8 cellular contexts compared by ENCODE assay signal in the genomic region with DNA sequence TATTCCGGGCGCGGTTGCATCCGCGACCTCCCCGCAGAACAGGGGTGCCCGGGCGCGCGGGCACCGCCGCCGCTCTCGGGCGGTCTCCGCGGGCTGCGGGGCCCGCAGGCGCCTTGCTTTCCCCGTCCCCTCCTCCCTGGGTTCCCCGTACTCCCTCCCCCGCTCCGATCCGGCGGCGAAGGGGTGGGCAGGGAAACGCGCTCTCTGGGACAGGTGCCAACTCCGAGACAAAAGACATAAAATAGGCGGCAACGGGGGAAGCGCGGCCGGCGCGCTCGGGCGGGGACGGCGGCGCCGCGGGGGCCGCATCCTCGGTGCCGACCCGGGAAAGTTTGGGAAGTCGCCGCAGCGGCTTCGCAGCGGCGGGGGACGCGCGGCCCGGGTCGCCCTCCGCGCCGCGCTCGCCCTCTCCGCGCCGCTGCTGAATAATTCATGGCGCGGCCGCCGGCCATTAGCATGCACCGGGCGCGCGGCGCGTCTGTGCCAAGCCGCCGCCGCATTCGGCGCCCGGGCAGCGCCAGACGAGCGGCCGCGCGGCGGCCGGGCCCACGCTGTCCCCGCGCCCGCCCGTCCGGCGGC.
DNase-seq lines count a peak whose midpoint lies in the region; ATAC-seq and TF ChIP-seq lines count a peak whose summit lies in the region.

No MANE protein-coding gene starts in this region.

- intact Hi-C loops in gastrocnemius medialis (cut with DNase I; ENCODE audit: low total_unique reads): loop anchor here (2.0 kb wide), 1 partner anchor 13 kb away; no protein-coding TSS in a partner anchor

- H3K36me3 ChIP-seq in MM.1S (replicated peaks; ENCODE audit: insufficient read depth, low read length) (no peaks in the 10 kb centered on the region), iPS-20b (ENCODE audit: insufficient read depth, low read depth, low read length) (no peaks in the 10 kb centered on the region), gastrocnemius medialis (no peaks in the 10 kb centered on the region)

- H3K9me3 Mint-ChIP-seq in T-helper 2 cell treated with Interferon-gamma antibody and Interleukin-4, amounts not matched to agents 5 μg/mL and 100 μg/mL, for 36 hours: no peaks in the 10 kb centered on the region

- no peak overlapping the region for H2AFZ ChIP-seq in MM.1S (ENCODE audit: low read length)

- peak overlapping the region; percentile 82 for H3K4me3 Mint-ChIP-seq in T-helper 2 cell treated with Interferon-gamma antibody and Interleukin-4, amounts not matched to agents 5 μg/mL and 100 μg/mL, for 36 hours

- 0 out of 2 replicates have a peak overlapping the region, but pooled peaks have one; percentile 55 for H3K4me2 ChIP-seq in MM.1S (ENCODE audit: low read depth, low read length)

- peaks cover 35% of the 10 kb centered on the region for H3K4me1 Mint-ChIP-seq in T-helper 2 cell treated with Interferon-gamma antibody and Interleukin-4, amounts not matched to agents 5 μg/mL and 100 μg/mL, for 36 hours (ENCODE audit: low read depth)

- H3K9me3 ChIP-seq in MM.1S (replicated peaks; ENCODE audit: insufficient read depth, low read length) (no peaks in the 10 kb centered on the region), iPS-20b (ENCODE audit: insufficient read depth, low read depth, low read length) (no peaks in the 10 kb centered on the region), gastrocnemius medialis (no peaks in the 10 kb centered on the region)

- H3K27ac ChIP-seq in MM.1S (ENCODE audit: low read length) (peak overlapping the region; percentile 21; the same call in 1 of the 2 replicates), iPS-20b (ENCODE audit: low read length) (no peak overlapping the region), gastrocnemius medialis (peak overlapping the region; percentile 94 to 98 (median 97))

- TF ChIP-seq CTCF in MM.1S (IDR thresholded peaks at IDR 0.05; ENCODE audit: low read length) (no peak), gastrocnemius medialis (IDR thresholded peaks at IDR 0.05 in 4 of 5, conservative IDR thresholded peaks at IDR 0.05 in 1 of 5) (no peak)

- in situ Hi-C loops in T47D (cut with HindIII; ENCODE audit: low pct_unique_long_range_greater_than_20kb, low sequenced_read_pairs): no loop called here
- in situ Hi-C loops in gastrocnemius medialis (cut with MboI; ENCODE audit: low sequenced_read_pairs in 4 of 4): no loop called here

- H3K27me3 Mint-ChIP-seq in T-helper 2 cell treated with Interferon-gamma antibody and Interleukin-4, amounts not matched to agents 5 μg/mL and 100 μg/mL, for 36 hours (ENCODE audit: low read depth): no peaks in the 10 kb centered on the region

- H3F3A ChIP-seq in MM.1S (ENCODE audit: insufficient read depth, low read length): no peaks in the 10 kb centered on the region

- H4K20me1 ChIP-seq in MM.1S (ENCODE audit: insufficient read depth, low read length): no peaks in the 10 kb centered on the region

- peaks cover 55% of the 10 kb centered on the region for H3K79me2 ChIP-seq in MM.1S (ENCODE audit: low read length)

- H3K9ac ChIP-seq in MM.1S (ENCODE audit: low read length) (peak overlapping the region; percentile 25; the same call in 1 of the 2 replicates), iPS-20b (ENCODE audit: low read depth, low read length) (no peak overlapping the region)

- H3K9me2 ChIP-seq in MM.1S (replicated peaks; ENCODE audit: insufficient read depth, low read length): no peaks in the 10 kb centered on the region

- H3K4me3 ChIP-seq in MM.1S (ENCODE audit: low read length) (peak overlapping the region; percentile 59), iPS-20b (ENCODE audit: low read length) (peak overlapping the region; percentile 57; the same call in 1 of the 2 replicates), gastrocnemius medialis (peak overlapping the region; percentile 50 to 86 (median 82))

- H3K4me1 ChIP-seq in MM.1S (ENCODE audit: low read length) (no peaks in the 10 kb centered on the region), iPS-20b (ENCODE audit: insufficient read depth, low read length) (peaks cover 3% of the 10 kb centered on the region; the same call in 1 of the 2 replicates), gastrocnemius medialis (peaks cover 47 to 58% of the 10 kb centered on the region in 2 donors)

- peak; percentile 83 to 88 for TF ChIP-seq POLR2A in gastrocnemius medialis (IDR thresholded peaks at IDR 0.05)

- peak overlapping the region; percentile 92 for H3K27ac Mint-ChIP-seq in T-helper 2 cell treated with Interferon-gamma antibody and Interleukin-4, amounts not matched to agents 5 μg/mL and 100 μg/mL, for 36 hours

- no peaks in the 10 kb centered on the region for H3K27me3 ChIP-seq in MM.1S (replicated peaks; ENCODE audit: insufficient read depth, low read length)
- peaks cover 94% of the 10 kb centered on the region for H3K27me3 ChIP-seq in iPS-20b (ENCODE audit: insufficient read depth, low read length)
- H3K27me3 ChIP-seq in gastrocnemius medialis: no peaks in the 10 kb centered on the region

- DNase-seq in DMS153 (lab: John Stamatoyannopoulos, UW) (peak; percentile 72), DMS153 treated with DMSO at 0.1 percent for 48 hours (lab: John Stamatoyannopoulos, UW; ENCODE audit: unreplicated experiment) (no peak), MM.1S (peak; percentile 58), T47D (ENCODE audit: low read depth in 1 of 2, low spot score in 1 of 2) (peak; percentile 54 to 96), gastrocnemius medialis (peak; percentile 89 to 93)
- peak; percentile 52 for DNase-seq in T-helper 2 cell treated with Interferon-gamma antibody and Interleukin-4, amounts not matched to agents 5 μg/mL and 100 μg/mL, for 36 hours (ENCODE audit: low spot score)

- ATAC-seq in gastrocnemius medialis (peak; percentile 37 to 46), HG02884 (IDR thresholded peaks at IDR 0.05; ENCODE audit: unreplicated experiment) (no peak)

- peaks cover 5% of the 10 kb centered on the region for H3K36me3 Mint-ChIP-seq in T-helper 2 cell treated with Interferon-gamma antibody and Interleukin-4, amounts not matched to agents 5 μg/mL and 100 μg/mL, for 36 hours (ENCODE audit: low read depth)
